ENCODE assay signal across 25 cellular contexts in the genomic region with DNA sequence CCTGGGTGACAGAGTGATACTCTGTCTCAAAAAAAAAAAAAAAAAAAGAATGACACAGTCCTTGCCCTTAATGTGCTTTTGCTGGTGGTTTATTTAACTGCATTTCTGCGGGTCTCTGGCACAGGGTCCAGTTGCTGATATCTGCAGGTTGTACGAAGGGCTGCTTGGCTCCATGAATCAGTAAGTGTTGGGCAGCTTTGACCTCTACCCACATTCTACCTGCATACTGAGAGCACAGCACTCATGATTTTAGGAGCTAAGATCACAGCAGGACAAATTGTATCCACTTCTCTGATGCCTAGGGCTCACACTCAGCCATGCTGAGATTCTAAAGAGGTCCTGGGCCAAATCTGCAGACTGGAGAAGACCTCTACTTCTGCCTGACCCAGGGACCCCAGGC.
"Had no signal": no experiment of that assay in that cellular context is flagged by ENCODE, and none has a peak within 500 bp of the region (broad histone marks: within the 10 kb centered on the region; RNA-seq: fewer than 3 reads in every experiment).

No MANE protein-coding gene starts in this region.

- H3K27me3 ChIP-seq: colonic mucosa, dorsolateral prefrontal cortex, esophagus muscularis mucosa, foreskin keratinocyte, gastrocnemius medialis, gastroesophageal sphincter had no signal

- H3K27ac ChIP-seq: colonic mucosa, coronary artery, dorsolateral prefrontal cortex, epithelial cell of prostate, esophagus muscularis mucosa, esophagus squamous epithelium, foreskin keratinocyte, gastrocnemius medialis, gastroesophageal sphincter, heart left ventricle, heart right ventricle had no signal

- H3K4me1 ChIP-seq: colonic mucosa, esophagus squamous epithelium, foreskin keratinocyte, gastrocnemius medialis, gastroesophageal sphincter, heart right ventricle had no signal

- H3K4me3 Mint-ChIP-seq: dendritic cell treated with granulocyte-macrophage colony-stimulating factor and Interleukin-4, amounts not matched to agents 40 ng/mL and 50 ng/mL, for 4 days; effector memory CD8-positive, alpha-beta T cell; endodermal cell had no signal

- H3K27ac Mint-ChIP-seq: dendritic cell treated with granulocyte-macrophage colony-stimulating factor and Interleukin-4, amounts not matched to agents 40 ng/mL and 50 ng/mL, for 4 days; effector memory CD8-positive, alpha-beta T cell; endodermal cell had no signal

- H3K9me3 ChIP-seq: colonic mucosa, esophagus muscularis mucosa, esophagus squamous epithelium, gastrocnemius medialis, gastroesophageal sphincter, heart left ventricle, heart right ventricle had no signal

- H3K36me3 ChIP-seq: colonic mucosa, esophagus muscularis mucosa, esophagus squamous epithelium, gastrocnemius medialis, gastroesophageal sphincter, heart left ventricle, heart right ventricle had no signal

- ATAC-seq: effector memory CD8-positive, alpha-beta T cell; esophagus mucosa; foreskin keratinocyte; gastrocnemius medialis; gastroesophageal sphincter; heart left ventricle; heart right ventricle had no signal

- DNase-seq: colonic mucosa; cortex of kidney; dermis blood vessel endothelial cell; dorsolateral prefrontal cortex; effector CD4-positive, alpha-beta T cell; effector CD8-positive, alpha-beta T cell; effector memory CD4-positive, alpha-beta T cell; effector memory CD8-positive, alpha-beta T cell; endodermal cell; erythroblast; esophagus squamous epithelium; foreskin fibroblast; foreskin keratinocyte; foreskin melanocyte; gastrocnemius medialis; glutamatergic neuron; head of caudate nucleus; heart left ventricle; heart right ventricle had no signal

- H3K4me3 ChIP-seq: colonic mucosa, coronary artery, dorsolateral prefrontal cortex, esophagus muscularis mucosa, esophagus squamous epithelium, gastrocnemius medialis, gastroesophageal sphincter, heart left ventricle, heart right ventricle had no signal

- H3K9me3 Mint-ChIP-seq: dendritic cell treated with granulocyte-macrophage colony-stimulating factor and Interleukin-4, amounts not matched to agents 40 ng/mL and 50 ng/mL, for 4 days; endodermal cell had no signal
